In the genomic region with DNA sequence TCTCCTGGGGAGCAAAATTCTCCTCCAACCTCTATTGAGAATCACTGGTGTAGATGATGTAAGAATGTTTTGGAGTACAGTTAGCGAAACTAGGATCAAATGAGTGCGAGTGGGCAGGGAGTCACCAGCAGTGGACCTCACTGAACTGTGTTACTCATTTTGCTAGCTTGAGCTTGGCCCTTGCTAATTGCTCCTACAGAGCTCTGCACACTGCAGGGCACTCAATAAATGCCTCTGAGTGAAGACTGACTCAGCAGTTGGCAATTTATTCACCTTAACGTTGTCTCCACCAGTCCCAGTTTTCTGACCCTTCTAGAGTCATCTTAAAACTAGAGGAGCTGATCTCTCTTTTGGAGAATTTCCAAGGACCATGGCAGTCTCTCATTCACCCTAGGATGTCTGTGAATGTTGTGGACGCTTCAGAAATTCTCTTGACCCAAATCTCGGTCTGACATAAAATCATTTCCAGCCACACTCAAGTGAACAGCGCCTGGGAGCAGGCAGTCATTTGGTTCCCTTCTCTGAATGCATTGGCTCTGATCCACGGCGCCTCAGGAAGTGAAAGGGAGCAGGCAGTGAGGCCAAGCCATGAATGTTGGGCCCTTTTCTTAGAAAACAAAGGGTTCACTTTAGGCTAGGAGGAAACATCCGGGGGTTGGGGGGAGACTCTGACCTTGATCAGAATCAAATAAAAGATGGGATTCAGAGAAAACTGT, we compare ENCODE assay signal across 11 cellular contexts.
DNase-seq lines count a peak whose midpoint lies in the region; ATAC-seq lines count a peak whose summit lies in the region.
"Had no signal": no experiment of that assay in that cellular context is flagged by ENCODE, and none has a peak within 500 bp of the region (broad histone marks: within the 10 kb centered on the region; RNA-seq: fewer than 3 reads in every experiment).

No MANE protein-coding gene starts in this region.

- peak; percentile 32 for DNase-seq in H4 (ENCODE audit: low spot score)
- DNase-seq in OCI-M1 (lab: John Stamatoyannopoulos, UW): peak; percentile 26
- peak; percentile 92 for DNase-seq in foreskin melanocyte
- DNase-seq in posterior cingulate gyrus: peak; percentile 50 to 92 (median 70)
- no peak for DNase-seq in SW480 (ENCODE audit: low spot score)
- no peak for DNase-seq in SHP77 treated with DMSO at 0.1 percent for 48 hours (lab: John Stamatoyannopoulos, UW)
- DNase-seq: activated CD8-positive, alpha-beta memory T cell treated with anti-CD3 and anti-CD28 coated beads, Interleukin-2, amount 50 U/mL, for 48 hours; HCEC 1CT; KG1 had no signal

- intact Hi-C loops in posterior cingulate gyrus (cut with DNase I): no loop called here

- ATAC-seq in GM18858 (IDR thresholded peaks at IDR 0.05; ENCODE audit: unreplicated experiment) (no peak), GM19324 (IDR thresholded peaks at IDR 0.05; ENCODE audit: low FRiP score, unreplicated experiment) (no peak)

Comparison
In these comparisons a context has a peak if more than half of its experiments do, and no peak if none do; other contexts are left out.
1. DNase-seq: peak in H4 (single experiment), OCI-M1 (single experiment), foreskin melanocyte (single experiment) and posterior cingulate gyrus (10 of 10); none in SW480 (single experiment) and SHP77 treated with DMSO at 0.1 percent for 48 hours (single experiment).